23 cellular contexts compared by ENCODE assay signal in genomic region chr10:131300508-131300907, GRCh38.
"Had no signal": no experiment of that assay in that cellular context is flagged by ENCODE, and none has a peak within 500 bp of the region (broad histone marks: within the 10 kb centered on the region; RNA-seq: fewer than 3 reads in every experiment).

No MANE protein-coding gene starts in this region.

- H3K27ac ChIP-seq: colonic mucosa, coronary artery, dorsolateral prefrontal cortex, epithelial cell of prostate, esophagus muscularis mucosa, esophagus squamous epithelium, foreskin keratinocyte, gastrocnemius medialis, gastroesophageal sphincter, heart left ventricle, heart right ventricle had no signal

- DNase-seq: colonic mucosa; cortex of kidney; dermis blood vessel endothelial cell; dorsolateral prefrontal cortex; effector CD4-positive, alpha-beta T cell; effector CD8-positive, alpha-beta T cell; effector memory CD4-positive, alpha-beta T cell; effector memory CD8-positive, alpha-beta T cell; endodermal cell; erythroblast; esophagus squamous epithelium; foreskin fibroblast; foreskin keratinocyte; foreskin melanocyte; gastrocnemius medialis; glutamatergic neuron; head of caudate nucleus; heart left ventricle; heart right ventricle had no signal

- H3K4me1 ChIP-seq: colonic mucosa, esophagus muscularis mucosa, esophagus squamous epithelium, foreskin keratinocyte, gastrocnemius medialis, gastroesophageal sphincter, heart left ventricle, heart right ventricle had no signal

- H3K36me3 ChIP-seq: colonic mucosa, esophagus muscularis mucosa, esophagus squamous epithelium, gastrocnemius medialis, gastroesophageal sphincter, heart left ventricle, heart right ventricle had no signal

- H3K4me3 ChIP-seq: colonic mucosa, coronary artery, dorsolateral prefrontal cortex, esophagus muscularis mucosa, esophagus squamous epithelium, gastrocnemius medialis, gastroesophageal sphincter, heart left ventricle, heart right ventricle had no signal

- H3K9me3 ChIP-seq: colonic mucosa had no signal
